8 cellular contexts compared by ENCODE assay signal in the genomic region with DNA sequence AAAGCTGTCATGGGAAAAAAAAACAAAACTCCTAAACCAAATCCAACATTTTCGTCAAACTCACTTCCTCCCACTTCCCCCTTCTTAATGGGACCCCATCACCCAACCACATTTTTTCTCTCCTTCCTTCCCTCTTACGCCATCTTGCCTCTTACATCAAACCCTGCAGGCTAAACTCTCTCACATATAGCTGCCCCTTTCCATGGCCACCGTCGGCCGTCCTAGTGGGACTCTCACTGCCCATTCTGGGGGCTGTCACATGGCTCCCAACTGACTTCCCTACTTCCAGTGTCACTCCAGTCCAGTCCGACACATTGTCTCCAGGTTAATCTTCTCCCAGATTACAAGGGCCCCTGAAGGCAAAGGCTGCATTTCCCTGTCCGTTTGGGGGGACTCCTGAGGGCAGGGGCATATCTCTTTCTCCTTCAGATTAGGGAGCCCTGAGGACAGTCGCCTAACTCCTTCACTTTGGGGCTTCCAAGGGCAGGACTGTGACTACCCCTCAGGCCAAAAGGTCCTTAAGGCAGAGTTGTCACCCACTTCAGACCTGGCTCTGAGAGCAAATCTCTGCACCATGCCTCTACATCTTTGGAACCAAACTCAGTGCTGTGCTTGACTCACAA. TPM values are rescaled to one million over a fixed set of nuclear protein-coding genes. Genes with fewer than 3 reads are reported as not detected.
DNase-seq lines count a peak whose midpoint lies in the region; ATAC-seq, FAIRE-seq and TF ChIP-seq lines count a peak whose summit lies in the region.

No MANE protein-coding gene starts in this region.

- H3K79me2 ChIP-seq in OCI-LY3 (ENCODE audit: low read length) (no peaks in the 10 kb centered on the region), endothelial cell of umbilical vein (ENCODE audit: control insufficient read depth, insufficient read depth, low read length) (no peaks in the 10 kb centered on the region)

- H3K27me3 Mint-ChIP-seq in activated naive CD4-positive, alpha-beta T cell treated with anti-CD3 and anti-CD28 coated beads, Interleukin-2, amount 10 ng/mL, durations not matched to agents 7 days and 5 days = no peaks in the 10 kb centered on the region

- DNase-seq in activated naive CD4-positive, alpha-beta T cell treated with anti-CD3 and anti-CD28 coated beads, Interleukin-2, amount 10 ng/mL, durations not matched to agents 7 days and 5 days = no peak
- no peak for DNase-seq in activated naive CD4-positive, alpha-beta T cell (lab: John Stamatoyannopoulos, UW)
- DNase-seq in endothelial cell of umbilical vein (ENCODE audit: low read depth, low spot score) = peak; percentile 13
- no peak for DNase-seq in psoas muscle
- DNase-seq in ACHN = no peak
- no peak for DNase-seq in NCI-H226

- TF ChIP-seq POLR2A in endothelial cell of umbilical vein (IDR thresholded peaks at IDR 0.05; ENCODE audit: low read depth, low read length) = no peak

- peak; percentile 49 for FAIRE-seq in endothelial cell of umbilical vein (lab: Jason Lieb, UNC)

- peaks cover 57% of the 10 kb centered on the region for H3K4me1 Mint-ChIP-seq in activated naive CD4-positive, alpha-beta T cell treated with anti-CD3 and anti-CD28 coated beads, Interleukin-2, amount 10 ng/mL, durations not matched to agents 7 days and 5 days

- peaks cover 3% of the 10 kb centered on the region for H3K36me3 Mint-ChIP-seq in activated naive CD4-positive, alpha-beta T cell treated with anti-CD3 and anti-CD28 coated beads, Interleukin-2, amount 10 ng/mL, durations not matched to agents 7 days and 5 days

- H3K4me3 Mint-ChIP-seq in activated naive CD4-positive, alpha-beta T cell treated with anti-CD3 and anti-CD28 coated beads, Interleukin-2, amount 10 ng/mL, durations not matched to agents 7 days and 5 days = peak overlapping the region; percentile 95

- in situ Hi-C loops in ACHN (cut with HindIII; ENCODE audit: low pct_ligation_motif_present, low pct_unique_long_range_greater_than_20kb, low sequenced_read_pairs) = no loop called here

- H2AFZ ChIP-seq in OCI-LY3 (ENCODE audit: low read depth, low read length) = peak overlapping the region; percentile 81; the same call in 1 of the 2 replicates
- peak overlapping the region; percentile 69 for H2AFZ ChIP-seq in endothelial cell of umbilical vein (ENCODE audit: low read depth, low read length)

- dilution Hi-C loops in endothelial cell of umbilical vein (cut with MboI; ENCODE audit: extremely low pct_ligation_motif_present, low sequenced_read_pairs) = no loop called here

- H3K9ac ChIP-seq in OCI-LY3 (ENCODE audit: low read length) (peak overlapping the region; percentile 69), endothelial cell of umbilical vein (replicated peaks; ENCODE audit: extremely low read depth, insufficient read depth, low read length) (peak overlapping the region; percentile 67)

- peak overlapping the region; percentile 99 for H3K27ac Mint-ChIP-seq in activated naive CD4-positive, alpha-beta T cell treated with anti-CD3 and anti-CD28 coated beads, Interleukin-2, amount 10 ng/mL, durations not matched to agents 7 days and 5 days

- H3K9me1 ChIP-seq in endothelial cell of umbilical vein (replicated peaks; ENCODE audit: control insufficient read depth, extremely low read depth, insufficient read depth, low read length) = no peaks in the 10 kb centered on the region

- no peaks in the 10 kb centered on the region for H3K9me3 Mint-ChIP-seq in activated naive CD4-positive, alpha-beta T cell treated with anti-CD3 and anti-CD28 coated beads, Interleukin-2, amount 10 ng/mL, durations not matched to agents 7 days and 5 days

- H4K20me1 ChIP-seq in OCI-LY3 (ENCODE audit: insufficient read depth, low read length) = no peaks in the 10 kb centered on the region
- no peaks in the 10 kb centered on the region for H4K20me1 ChIP-seq in endothelial cell of umbilical vein (replicated peaks; ENCODE audit: control insufficient read depth, extremely low read depth, insufficient read depth, low read length)

- no peak for TF ChIP-seq CTCF in OCI-LY3 (IDR thresholded peaks at IDR 0.05; ENCODE audit: low read depth, low read length)
- no peak for TF ChIP-seq CTCF in endothelial cell of umbilical vein (IDR thresholded peaks at IDR 0.05; ENCODE audit: extremely low read depth in 1 of 2, insufficient read depth in 1 of 2, low read depth in 1 of 2, low read length in 2 of 2)
- no peak for TF ChIP-seq CTCF in psoas muscle (IDR thresholded peaks at IDR 0.05)

- H3K27me3 ChIP-seq in OCI-LY3 (ENCODE audit: low read depth, low read length) (no peaks in the 10 kb centered on the region), endothelial cell of umbilical vein (ENCODE audit: control insufficient read depth in 2 of 2, insufficient read depth in 2 of 2, low read length in 2 of 2) (no peaks in the 10 kb centered on the region), psoas muscle (ENCODE audit: insufficient read depth in 3 of 3, low read length in 2 of 3) (no peaks in the 10 kb centered on the region)

- POLR2A ChIA-PET in endothelial cell of umbilical vein (lab: Charles Lee) = no interaction called here

- H3K36me3 ChIP-seq in OCI-LY3 (replicated peaks; ENCODE audit: low read depth, low read length) (no peaks in the 10 kb centered on the region), endothelial cell of umbilical vein (ENCODE audit: control insufficient read depth in 2 of 2, extremely low read depth in 1 of 2, insufficient read depth in 2 of 2, low read length in 2 of 2) (no peaks in the 10 kb centered on the region), psoas muscle (ENCODE audit: insufficient read depth in 1 of 2, low read depth in 1 of 2) (no peaks in the 10 kb centered on the region)

- H3K9me3 ChIP-seq in OCI-LY3 (ENCODE audit: insufficient read depth, low read length) (no peaks in the 10 kb centered on the region), endothelial cell of umbilical vein (replicated peaks; ENCODE audit: control insufficient read depth, insufficient read depth, low read length) (no peaks in the 10 kb centered on the region), psoas muscle (no peaks in the 10 kb centered on the region)

- H3K4me1 ChIP-seq in OCI-LY3 (ENCODE audit: low read length) (peaks cover 13% of the 10 kb centered on the region), endothelial cell of umbilical vein (ENCODE audit: control insufficient read depth, extremely low read depth, insufficient read depth, low read length) (peaks cover 10% of the 10 kb centered on the region), psoas muscle (peaks cover 13% of the 10 kb centered on the region)

- H3K4me3 ChIP-seq in OCI-LY3 (ENCODE audit: low read length) (peak overlapping the region; percentile 93), endothelial cell of umbilical vein (replicated peaks in 1 of 3; ENCODE audit: insufficient read depth in 1 of 3, low read depth in 1 of 3, low read length in 3 of 3) (peak overlapping the region; percentile 11 to 81 (median 51)), psoas muscle (peak overlapping the region; percentile 95)

- TSS peak; percentile 57 for BruUV-seq in endothelial cell of umbilical vein (replicated peaks; lab: Mats Ljungman, UMichigan)

- CTCF ChIA-PET in activated naive CD4-positive, alpha-beta T cell treated with anti-CD3 and anti-CD28 coated beads, Interleukin-2, amount 10 ng/mL, durations not matched to agents 7 days and 5 days (lab: Charles Lee) = interaction anchor here (2.7 to 9.1 kb wide), 2 partner anchors 15 to 18 kb away, joined by 13 to 119 read pairs; no protein-coding TSS in a partner anchor
- CTCF ChIA-PET in endothelial cell of umbilical vein (lab: Charles Lee) = interaction anchor here (1.0 kb wide), 1 partner anchor 11 kb away, joined by 3 read pairs; no protein-coding TSS in a partner anchor

- no peak for ATAC-seq in psoas muscle
- no peak for ATAC-seq in GM18873 (IDR thresholded peaks at IDR 0.05; ENCODE audit: low FRiP score, unreplicated experiment)

- H3K27ac ChIP-seq in OCI-LY3 (ENCODE audit: low read length) = no peak overlapping the region
- peak overlapping the region; percentile 9 for H3K27ac ChIP-seq in endothelial cell of umbilical vein (ENCODE audit: insufficient read depth, low read depth, low read length)
- peak overlapping the region; percentile 36 for H3K27ac ChIP-seq in psoas muscle

- H3K4me2 ChIP-seq in OCI-LY3 (ENCODE audit: low read length) (peak overlapping the region; percentile 90), endothelial cell of umbilical vein (ENCODE audit: insufficient read depth, low read length) (peak overlapping the region; percentile 74)

- intact Hi-C loops in endothelial cell of umbilical vein (cut with micrococcal nuclease) = loop anchor here (1.0 kb wide), 1 partner anchor 25 kb away; the partner anchor contains the start of gene SH3BGRL3
- intact Hi-C loops in psoas muscle (cut with DNase I) = no loop called here

- 39 to 48% (median 44%) methylated on average over 8 of the region's 8 CpGs for WGBS in psoas muscle, 3 donors

RNA-seq across cellular contexts. Expression of gene UBXN11, which starts 0.7 kb away (rescaled TPM):
- total RNA-seq in endothelial cell of umbilical vein (11.9 and 15.6 TPM in 2 replicates), psoas muscle (1 to 10 TPM; 3.5 to 7.0 (median 3.9) TPM)
- polyA plus RNA-seq in endothelial cell of umbilical vein (14.6 and 14.8 TPM in 2 replicates), psoas muscle (1 to 10 TPM; 3.9 to 6.8 (median 5.8) TPM)
- polyA plus RNA-seq in endothelial cell of umbilical vein (2011; cell fraction: cytosol; rRNA removed) = 6.9 and 10.7 TPM in 2 replicates
- polyA plus RNA-seq in endothelial cell of umbilical vein (2011; cell fraction: nucleus; rRNA removed) = 87.9 and 92.8 TPM in 2 replicates
- 8.7 and 8.9 TPM in 2 replicates for polyA plus RNA-seq in endothelial cell of umbilical vein (2012)
- 11.1 and 13.5 TPM in 2 replicates for polyA minus RNA-seq in endothelial cell of umbilical vein
- polyA minus RNA-seq in endothelial cell of umbilical vein (2011; cell fraction: cytosol; rRNA and poly(A)+ RNA removed) = 19.5 TPM
- polyA minus RNA-seq in endothelial cell of umbilical vein (2011; cell fraction: nucleus; rRNA and poly(A)+ RNA removed) = 10.3 and 17.6 TPM in 2 replicates

RNA-seq across cellular contexts. Expression of gene CD52, which starts 12.0 kb away (rescaled TPM):
- total RNA-seq in endothelial cell of umbilical vein (not detected in 2 replicates), psoas muscle (1 to 10 TPM; 2.1 to 4.2 (median 4.1) TPM)
- polyA plus RNA-seq in endothelial cell of umbilical vein (not detected in 2 replicates), psoas muscle (1 to 10 TPM; 2.9 to 3.9 (median 3.6) TPM)
- not detected in 2 replicates for polyA plus RNA-seq in endothelial cell of umbilical vein (2011; cell fraction: cytosol; rRNA removed)
- polyA plus RNA-seq in endothelial cell of umbilical vein (2011; cell fraction: nucleus; rRNA removed) = not detected in 2 replicates
- not detected in 2 replicates for polyA plus RNA-seq in endothelial cell of umbilical vein (2012)
- polyA minus RNA-seq in endothelial cell of umbilical vein = 1.1 and 2.9 TPM in 2 replicates
- polyA minus RNA-seq in endothelial cell of umbilical vein (2011; cell fraction: cytosol; rRNA and poly(A)+ RNA removed) = not detected
- not detected in 2 replicates for polyA minus RNA-seq in endothelial cell of umbilical vein (2011; cell fraction: nucleus; rRNA and poly(A)+ RNA removed)

RNA-seq across cellular contexts. Expression of gene SH3BGRL3, which starts 25.9 kb away (rescaled TPM):
- total RNA-seq in endothelial cell of umbilical vein (337 and 344 TPM in 2 replicates), psoas muscle (10 to 100 TPM; 21.4 to 30.6 (median 22.6) TPM)
- polyA plus RNA-seq in endothelial cell of umbilical vein (233 and 305 TPM in 2 replicates), psoas muscle (10 to 100 TPM; 10.9 to 78.1 (median 18.2) TPM)
- 221 and 254 TPM in 2 replicates for polyA plus RNA-seq in endothelial cell of umbilical vein (2011; cell fraction: cytosol; rRNA removed)
- polyA plus RNA-seq in endothelial cell of umbilical vein (2011; cell fraction: nucleus; rRNA removed) = 47.6 and 64.1 TPM in 2 replicates
- 544 and 560 TPM in 2 replicates for polyA plus RNA-seq in endothelial cell of umbilical vein (2012)
- polyA minus RNA-seq in endothelial cell of umbilical vein = 249 and 275 TPM in 2 replicates
- polyA minus RNA-seq in endothelial cell of umbilical vein (2011; cell fraction: cytosol; rRNA and poly(A)+ RNA removed) = 31.6 TPM
- 44.7 and 47.1 TPM in 2 replicates for polyA minus RNA-seq in endothelial cell of umbilical vein (2011; cell fraction: nucleus; rRNA and poly(A)+ RNA removed)

RNA-seq across cellular contexts. Expression of gene CRYBG2, which starts 48.2 kb away (rescaled TPM):
- total RNA-seq in endothelial cell of umbilical vein (not detected in 2 replicates), psoas muscle (1 to 10 TPM in 1 of 4 donors, under 1 TPM in 1, not detected in 2; 0.56 to 2.9 TPM)
- polyA plus RNA-seq in endothelial cell of umbilical vein (not detected in 2 replicates), psoas muscle (under 1 TPM in 1 of 3 donors, not detected in 2; 0.01 TPM)
- polyA plus RNA-seq in endothelial cell of umbilical vein (2011; cell fraction: cytosol; rRNA removed) = not detected in 2 replicates
- polyA plus RNA-seq in endothelial cell of umbilical vein (2011; cell fraction: nucleus; rRNA removed) = not detected in 2 replicates
- polyA plus RNA-seq in endothelial cell of umbilical vein (2012) = not detected in 2 replicates
- not detected in 2 replicates for polyA minus RNA-seq in endothelial cell of umbilical vein
- 1.3 TPM for polyA minus RNA-seq in endothelial cell of umbilical vein (2011; cell fraction: cytosol; rRNA and poly(A)+ RNA removed)
- polyA minus RNA-seq in endothelial cell of umbilical vein (2011; cell fraction: nucleus; rRNA and poly(A)+ RNA removed) = not detected in 2 replicates

Comparison
In these comparisons a context has a peak if more than half of its experiments do, and no peak if none do; other contexts are left out.
1. RNA of gene SH3BGRL3, which starts 25.9 kb away (total RNA-seq): 337 to 344 TPM in endothelial cell of umbilical vein; 21.4 to 30.6 TPM in psoas muscle; every median in the first group is over 10 times any median in the second.
2. Peak in every context shown above with its lines, with median percentiles within 50 percentile points of each other: H3K4me3 ChIP-seq.